1 cellular context compared by ENCODE assay signal in the genomic region with DNA sequence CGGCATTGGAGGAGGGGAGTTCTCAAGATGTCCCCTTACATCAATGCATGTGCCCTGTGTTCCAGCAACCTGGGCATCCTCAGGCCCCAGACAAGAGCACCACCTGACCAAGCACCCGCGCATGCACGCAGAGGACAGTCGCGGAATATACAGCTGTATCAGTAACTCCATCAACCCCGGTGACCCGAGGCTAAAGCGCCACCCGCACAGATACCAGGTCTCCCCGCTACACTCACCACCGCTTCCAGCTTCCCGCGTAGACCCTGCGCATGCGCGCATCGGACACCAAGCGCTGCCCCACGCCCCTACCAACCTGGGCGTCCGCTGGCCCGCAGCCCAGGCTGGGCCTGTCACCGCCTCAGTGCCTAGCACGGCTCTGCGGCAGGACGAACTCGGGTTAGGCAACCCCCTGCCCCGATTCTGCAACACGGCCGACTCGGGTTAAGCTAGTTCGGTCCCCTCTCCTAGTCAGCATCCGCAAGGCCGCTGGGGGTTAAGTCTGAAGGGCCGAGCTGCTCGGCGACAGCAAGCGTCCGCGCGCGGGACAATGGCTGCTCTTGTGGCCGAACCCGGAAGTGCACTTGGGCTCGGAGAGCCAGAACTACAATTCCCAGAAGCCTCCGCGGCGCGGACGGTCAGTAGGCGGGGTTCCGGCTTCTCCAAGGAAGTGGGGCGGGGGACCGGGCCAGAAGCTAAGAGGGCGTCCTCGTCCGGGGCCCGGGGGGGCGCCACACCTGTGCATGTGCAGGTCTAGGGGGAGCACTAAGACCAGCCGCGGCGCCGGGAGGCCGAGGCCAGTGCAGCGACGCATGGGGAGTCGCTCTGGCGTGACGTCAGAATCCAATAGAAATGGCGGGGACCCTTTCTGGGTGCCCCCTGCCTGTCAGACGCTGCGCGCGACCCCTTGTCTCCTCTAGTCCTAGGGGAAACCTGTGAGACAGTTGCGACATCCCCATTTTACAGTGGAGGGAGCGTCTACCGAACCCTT.
TF ChIP-seq lines count a peak whose summit lies in the region.

A gene (minus strand): TSS at position 561 of the 988 bp plus-strand sequence. CDS start 3,188 bp downstream, outside the sequence.

TF ChIP-seq in H1, 55 proteins besides CTCF, POLR2A, EP300 and RAD21 (continued from another document):
- TF ChIP-seq NANOG (IDR thresholded peaks at IDR 0.05; ENCODE audit: insufficient read depth, low read depth, low read length, poor library complexity, severe bottlenecking): no peak
- peak; percentile 90 for TF ChIP-seq TCF12 (IDR thresholded peaks at IDR 0.05; ENCODE audit: low read depth, low read length)
- peak; percentile 93 for TF ChIP-seq SAP30 (IDR thresholded peaks at IDR 0.05; ENCODE audit: insufficient read depth, insufficient replicate concordance, low read length)
TF ChIP-seq in H1: peak in this region for 26.
